23 cellular contexts compared by ENCODE assay signal in the genomic region with DNA sequence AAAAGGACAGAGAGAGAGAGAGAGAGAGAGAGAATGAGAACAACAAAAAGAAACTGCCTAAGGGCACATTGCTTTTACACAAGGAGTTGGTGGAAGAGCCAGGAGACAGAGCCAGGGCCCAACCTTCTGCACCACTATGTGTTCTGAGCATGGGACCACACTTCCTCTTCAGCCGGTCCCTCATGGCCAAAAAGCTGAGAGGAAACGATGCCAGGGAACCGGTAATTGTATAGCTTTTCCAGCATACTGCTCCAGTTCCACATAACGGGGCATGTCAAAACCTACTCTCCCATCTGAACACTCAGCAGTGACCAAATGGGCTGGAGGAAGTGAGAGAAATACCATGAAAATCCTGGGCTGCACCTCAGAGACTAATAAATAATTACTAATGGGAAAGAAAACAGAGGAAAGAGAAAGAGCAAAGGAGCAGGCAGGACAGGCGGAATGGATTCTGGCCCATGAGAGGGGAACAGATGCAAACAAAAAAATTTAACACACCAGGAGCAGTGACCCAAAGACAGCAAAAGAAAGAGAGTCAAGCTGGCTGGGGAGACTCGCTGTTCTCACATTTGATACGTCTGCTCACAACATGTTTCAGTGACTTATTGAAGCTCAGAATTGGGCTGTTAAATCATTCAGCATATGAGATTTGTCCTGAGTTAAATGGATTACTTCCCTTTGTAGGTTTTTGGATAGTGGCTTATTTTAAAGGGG. TPM values are rescaled to one million over a fixed set of nuclear protein-coding genes. Genes with fewer than 3 reads are reported as not detected.
DNase-seq lines count a peak whose midpoint lies in the region; ATAC-seq, FAIRE-seq and TF ChIP-seq lines count a peak whose summit lies in the region.
"Had no signal": no experiment of that assay in that cellular context is flagged by ENCODE, and none has a peak within 500 bp of the region (broad histone marks: within the 10 kb centered on the region; RNA-seq: fewer than 3 reads in every experiment).

No MANE protein-coding gene starts in this region.

- no peak overlapping the region for H4K91ac ChIP-seq in mesenchymal stem cell (ENCODE audit: low read length)

- H3K79me1 ChIP-seq in mesenchymal stem cell (replicated peaks; ENCODE audit: low read length, poor library complexity, severe bottlenecking): no peaks in the 10 kb centered on the region

- peaks cover 6% of the 10 kb centered on the region for H3K4me1 ChIP-seq in mesenchymal stem cell (ENCODE audit: control insufficient read depth, insufficient read depth, low read depth, low read length)
- H3K4me1 ChIP-seq: A549, SJCRH30 had no signal

- no peaks in the 10 kb centered on the region for H3K36me3 Mint-ChIP-seq in CD4-positive, alpha-beta T cell (ENCODE audit: low read depth)
- no peaks in the 10 kb centered on the region for H3K36me3 Mint-ChIP-seq in endothelial cell (ENCODE audit: low read depth, unreplicated experiment)
- H3K36me3 Mint-ChIP-seq: CD8-positive, alpha-beta T cell had no signal

- H3K4me3 ChIP-seq in bronchial epithelial cell (ENCODE audit: low read depth, low read length): no peak overlapping the region
- H3K4me3 ChIP-seq in mesenchymal stem cell (ENCODE audit: insufficient read depth in 1 of 2, low read depth in 1 of 2, low read length in 2 of 2): no peak overlapping the region
- H3K4me3 ChIP-seq in H7 (ENCODE audit: insufficient read depth, low read depth, low read length): no peak overlapping the region
- H3K4me3 ChIP-seq: A549, SJCRH30 had no signal

- H3K27ac Mint-ChIP-seq in CD4-positive, alpha-beta T cell: no peak overlapping the region
- H3K27ac Mint-ChIP-seq in endothelial cell (ENCODE audit: unreplicated experiment): no peak overlapping the region
- H3K27ac Mint-ChIP-seq: CD8-positive, alpha-beta T cell had no signal

- H3K4me1 Mint-ChIP-seq in CD4-positive, alpha-beta T cell (ENCODE audit: low read depth): no peaks in the 10 kb centered on the region
- peaks cover 2% of the 10 kb centered on the region for H3K4me1 Mint-ChIP-seq in endothelial cell (ENCODE audit: unreplicated experiment)

- H3K9me3 ChIP-seq in mesenchymal stem cell (ENCODE audit: control insufficient read depth, low read length): peaks cover 7% of the 10 kb centered on the region
- H3K9me3 ChIP-seq in CD4-positive, alpha-beta T cell (ENCODE audit: control insufficient read depth, low read length): no peaks in the 10 kb centered on the region
- H3K9me3 ChIP-seq: SJCRH30 had no signal

- H3K27me3 ChIP-seq in bronchial epithelial cell (ENCODE audit: control insufficient read depth, insufficient read depth, low read length) (no peaks in the 10 kb centered on the region), mesenchymal stem cell (ENCODE audit: control insufficient read depth in 1 of 2, insufficient read depth in 1 of 2, low read length in 2 of 2) (peaks cover 0 to 22% of the 10 kb centered on the region in 2 experiments), H7 (ENCODE audit: control insufficient read depth, insufficient read depth, low read length) (no peaks in the 10 kb centered on the region)
- no peaks in the 10 kb centered on the region for H3K27me3 ChIP-seq in CD4-positive, alpha-beta T cell (ENCODE audit: control insufficient read depth, insufficient read depth, low read length)
- H3K27me3 ChIP-seq: SJCRH30 had no signal

- H2AK5ac ChIP-seq in mesenchymal stem cell (ENCODE audit: low read length, severe bottlenecking): no peak overlapping the region

- no peak overlapping the region for H3K4me2 ChIP-seq in mesenchymal stem cell (ENCODE audit: low read length, poor library complexity, severe bottlenecking)
- H3K4me2 ChIP-seq: A549 had no signal

- intact Hi-C loops in Right ventricle myocardium superior (cut with DNase I): no loop called here
- intact Hi-C loops in cardiac septum (cut with DNase I): no loop called here
- intact Hi-C loops in CD4-positive, alpha-beta T cell (cut with DNase I, micrococcal nuclease): no loop called here

- H3K27ac ChIP-seq in mesenchymal stem cell (ENCODE audit: low read length, poor library complexity, severe bottlenecking): no peak overlapping the region
- H3K27ac ChIP-seq in CD4-positive, alpha-beta T cell (ENCODE audit: low read depth, low read length): no peak overlapping the region
- H3K27ac ChIP-seq: A549, SJCRH30 had no signal

- CTCF ChIA-PET in CD4-positive, alpha-beta T cell (lab: Charles Lee): no interaction called here

- no peaks in the 10 kb centered on the region for H3K9me3 Mint-ChIP-seq in CD4-positive, alpha-beta T cell
- no peaks in the 10 kb centered on the region for H3K9me3 Mint-ChIP-seq in endothelial cell (ENCODE audit: unreplicated experiment)
- H3K9me3 Mint-ChIP-seq: CD8-positive, alpha-beta T cell had no signal

- H2AFZ ChIP-seq in mesenchymal stem cell (ENCODE audit: low read depth, low read length): peak overlapping the region; percentile 43

- no peak overlapping the region for H2BK5ac ChIP-seq in mesenchymal stem cell (ENCODE audit: low read depth, low read length, poor library complexity, severe bottlenecking)

- no peak overlapping the region for H3K18ac ChIP-seq in mesenchymal stem cell (ENCODE audit: low read depth in 1 of 2, low read length in 2 of 2)

- DNase-seq in Right ventricle myocardium superior (no peak), cardiac septum (ENCODE audit: low spot score) (no peak), bronchial epithelial cell (ENCODE audit: low read depth) (no peak), mesenchymal stem cell (no peak), H7 (no peak), D341Med (ENCODE audit: low spot score) (no peak), endothelial cell (ENCODE audit: low spot score) (no peak)
- DNase-seq in CD4-positive, alpha-beta T cell: no peak
- DNase-seq: Calu3; CD8-positive, alpha-beta T cell; DMS53; EL; GOT3; IMR-90; MM.1S; NCI-H1105 treated with DMSO at 0.1 percent for 48 hours; NCI-H1694; NCI-H2081 treated with DMSO at 0.1 percent for 48 hours; OCI-M1; RPMI8226; SJCRH30 had no signal

- no peak overlapping the region for H2BK15ac ChIP-seq in mesenchymal stem cell (ENCODE audit: low read depth, poor library complexity, severe bottlenecking)

- POLR2A ChIA-PET in CD4-positive, alpha-beta T cell (lab: Charles Lee): no interaction called here

- peak; percentile 61 for ATAC-seq in Right ventricle myocardium superior (ENCODE audit: poor library complexity)
- ATAC-seq in CD4-positive, alpha-beta T cell (ENCODE audit: poor library complexity): no peak
- ATAC-seq: A549; CD8-positive, alpha-beta T cell had no signal

- H3K23ac ChIP-seq in mesenchymal stem cell (ENCODE audit: low read length in 2 of 2): no peak overlapping the region

- no peaks in the 10 kb centered on the region for H3K36me3 ChIP-seq in bronchial epithelial cell (ENCODE audit: control insufficient read depth, insufficient read depth, low read length)
- H3K36me3 ChIP-seq in mesenchymal stem cell (ENCODE audit: control insufficient read depth in 1 of 2, insufficient read depth in 2 of 2, low read depth in 1 of 2, low read length in 2 of 2): no peaks in the 10 kb centered on the region
- no peaks in the 10 kb centered on the region for H3K36me3 ChIP-seq in H7 (replicated peaks; ENCODE audit: control insufficient read depth, insufficient read depth, low read length)
- H3K36me3 ChIP-seq: SJCRH30 had no signal

- H2BK12ac ChIP-seq in mesenchymal stem cell (ENCODE audit: low read length in 2 of 2): no peak overlapping the region

- no peak overlapping the region for H2BK120ac ChIP-seq in mesenchymal stem cell (ENCODE audit: low read depth, low read length)

- no peak overlapping the region for H3K4me3 Mint-ChIP-seq in CD4-positive, alpha-beta T cell
- no peak overlapping the region for H3K4me3 Mint-ChIP-seq in endothelial cell (ENCODE audit: unreplicated experiment)
- H3K4me3 Mint-ChIP-seq: CD8-positive, alpha-beta T cell had no signal

- H4K8ac ChIP-seq in mesenchymal stem cell (ENCODE audit: low read length): no peak overlapping the region

- WGBS in mesenchymal stem cell: 76% methylated on average over 7 of the region's 7 CpGs

- H3K27me3 Mint-ChIP-seq in CD4-positive, alpha-beta T cell: no peaks in the 10 kb centered on the region
- H3K27me3 Mint-ChIP-seq in endothelial cell (ENCODE audit: unreplicated experiment): no peaks in the 10 kb centered on the region

- H3K9ac ChIP-seq in mesenchymal stem cell (ENCODE audit: low read length): no peak overlapping the region

- H3K14ac ChIP-seq in mesenchymal stem cell (ENCODE audit: low read length in 2 of 2): no peak overlapping the region

- TF ChIP-seq CTCF in bronchial epithelial cell (IDR thresholded peaks at IDR 0.05; ENCODE audit: insufficient read depth, low read length, severe bottlenecking): no peak
- TF ChIP-seq CTCF in CD4-positive, alpha-beta T cell (IDR thresholded peaks at IDR 0.05): no peak
- TF ChIP-seq CTCF in endothelial cell (IDR thresholded peaks at IDR 0.05; ENCODE audit: unreplicated experiment): no peak

- H3K4ac ChIP-seq in mesenchymal stem cell (ENCODE audit: low read depth in 1 of 2, low read length in 2 of 2): peak overlapping the region in 1 of 2 experiments; percentile 38

- FAIRE-seq in bronchial epithelial cell (lab: Jason Lieb, UNC): peak; percentile 13
- FAIRE-seq: A549, HTR-8/SVneo had no signal

RNA-seq across cellular contexts. Expression of a gene that starts 52.0 kb away (rescaled TPM):
- total RNA-seq in Right ventricle myocardium superior: 2.5 TPM
- 3.0 TPM for total RNA-seq in cardiac septum
- 6.1 and 9.0 TPM in 2 replicates for total RNA-seq in bronchial epithelial cell
- polyA plus RNA-seq in mesenchymal stem cell (2013, experiment 1 of 2): 35.2 TPM
- polyA plus RNA-seq in mesenchymal stem cell (2013, experiment 2 of 2): 36.2 TPM
- total RNA-seq in CD4-positive, alpha-beta T cell: not detected
- total RNA-seq in H7 (2014; rRNA removed; shearing (Covaris generic)): 5.9 and 13.0 TPM in 2 replicates
- 1.1 TPM for total RNA-seq in endothelial cell (ENCODE audit: unreplicated experiment)
- total RNA-seq: CD8-positive, alpha-beta T cell; SJCRH30 had no signal
